In genomic region chr2:19893520-19894134, GRCh38 we compare ENCODE assay signal across 11 cellular contexts.
DNase-seq lines count a peak whose midpoint lies in the region; ATAC-seq, FAIRE-seq and TF ChIP-seq lines count a peak whose summit lies in the region.
"Had no signal": no experiment of that assay in that cellular context is flagged by ENCODE, and none has a peak within 500 bp of the region (broad histone marks: within the 10 kb centered on the region; RNA-seq: fewer than 3 reads in every experiment).

No MANE protein-coding gene starts in this region.

- FAIRE-seq in D721Med (lab: Jason Lieb, UNC) = no peak

- DNase-seq in Ammon's horn (ENCODE audit: low spot score) (peak; percentile 34), HCEC 1CT (peak; percentile 68), T-helper 9 cell (no peak), D721Med (ENCODE audit: insufficient read length, low spot score) (no peak), NCI-H2107 (lab: John Stamatoyannopoulos, UW) (no peak), NK-92 (lab: John Stamatoyannopoulos, UW; ENCODE audit: unreplicated experiment) (no peak)
- DNase-seq: activated naive CD8-positive, alpha-beta T cell treated with anti-CD3 and anti-CD28 coated beads, Interleukin-2, amount 10 ng/mL, durations not matched to agents 7 days and 5 days; C1 segment of cervical spinal cord; kidney glomerular epithelial cell had no signal

- ATAC-seq in GM18873 (IDR thresholded peaks at IDR 0.05; ENCODE audit: low FRiP score, unreplicated experiment) (peak; percentile 91), HG03432 (IDR thresholded peaks at IDR 0.05; ENCODE audit: unreplicated experiment) (peak; percentile 82)

- TF ChIP-seq CTCF in D721Med (IDR thresholded peaks at IDR 0.05; ENCODE audit: insufficient read depth, missing control alignments) = no peak

Comparison
In these comparisons a context has a peak if more than half of its experiments do, and no peak if none do; other contexts are left out.
1. DNase-seq: peak in Ammon's horn (single experiment) and HCEC 1CT (single experiment); none in T-helper 9 cell (single experiment), D721Med (single experiment), NCI-H2107 (single experiment) and NK-92 (single experiment).